Comparison of ENCODE assay signal across 8 cellular contexts in genomic region chr13:74135306-74136088, GRCh38. TPM values are rescaled to one million over a fixed set of nuclear protein-coding genes. Genes with fewer than 3 reads are reported as not detected.
DNase-seq lines count a peak whose midpoint lies in the region; ATAC-seq and TF ChIP-seq lines count a peak whose summit lies in the region.

No MANE protein-coding gene starts in this region.

- WGBS in prostate gland = 0% methylated on average over 23 of the region's 76 CpGs

- peak; percentile 75 for DNase-seq in SK-N-DZ (ENCODE audit: low spot score)
- DNase-seq in adipocyte (ENCODE audit: low read depth) = peak; percentile 87
- DNase-seq in left cardiac atrium = peak; percentile 75
- DNase-seq in prostate gland (ENCODE audit: low spot score) = peak; percentile 35
- no peak for DNase-seq in CD14-positive monocyte (ENCODE audit: low spot score)

- peak; percentile 16 for TF ChIP-seq POLR2A in prostate gland (IDR thresholded peaks at IDR 0.05)

- H3K4me3 ChIP-seq in KMS-11 (IDR thresholded peaks at IDR 0.05; ENCODE audit: insufficient read depth, low read depth, low read length) (no peak overlapping the region), adipocyte (ENCODE audit: low read length) (peak overlapping the region; percentile 96), prostate gland (peak overlapping the region; percentile 77 to 88)

- H3K9me3 ChIP-seq in ES-I3 (ENCODE audit: control insufficient read depth, insufficient read depth, low read length) (no peaks in the 10 kb centered on the region), adipocyte (ENCODE audit: control insufficient read depth, low read length) (no peaks in the 10 kb centered on the region), prostate gland (no peaks in the 10 kb centered on the region)

- no peaks in the 10 kb centered on the region for H3K36me3 Mint-ChIP-seq in CD14-positive monocyte

- H3K4me2 ChIP-seq in KMS-11 = peak overlapping the region; percentile 78

- peaks cover 28 to 35% (median 33%) of the 10 kb centered on the region in 3 donors for H3K27me3 Mint-ChIP-seq in CD14-positive monocyte (ENCODE audit: low read depth in 3 of 3)

- H3K27me3 ChIP-seq in KMS-11 (ENCODE audit: insufficient read depth, low read depth) (no peaks in the 10 kb centered on the region), adipocyte (replicated peaks; ENCODE audit: control insufficient read depth, insufficient read depth, low read length) (no peaks in the 10 kb centered on the region), prostate gland (replicated peaks; ENCODE audit: insufficient read depth) (no peaks in the 10 kb centered on the region)

- H3K4me3 Mint-ChIP-seq in CD14-positive monocyte = no peak overlapping the region

- H4K20me1 ChIP-seq in KMS-11 (ENCODE audit: insufficient read depth) = no peaks in the 10 kb centered on the region

- TF ChIP-seq CTCF in KMS-11 (conservative IDR thresholded peaks at IDR 0.05; ENCODE audit: low read depth, low read length) = no peak
- no peak for TF ChIP-seq CTCF in prostate gland (IDR thresholded peaks at IDR 0.05)
- TF ChIP-seq CTCF in CD14-positive monocyte (IDR thresholded peaks at IDR 0.05) = no peak

- peak overlapping the region; percentile 86 for H3K9ac ChIP-seq in ES-I3 (ENCODE audit: low read depth, low read length)
- peak overlapping the region; percentile 55; the same call in 1 of the 2 replicates for H3K9ac ChIP-seq in KMS-11
- peak overlapping the region; percentile 90 for H3K9ac ChIP-seq in adipocyte (ENCODE audit: low read length)

- intact Hi-C loops in left cardiac atrium (cut with DNase I) (loop anchor here (5.0 to 10.0 kb wide), 2 partner anchors 71 to 152 kb away; no protein-coding TSS in a partner anchor), prostate gland (cut with DNase I) (loop anchor here (5.0 to 10.0 kb wide), 2 partner anchors 152 to 191 kb away; no protein-coding TSS in a partner anchor), CD14-positive monocyte (cut with micrococcal nuclease) (no loop called here)

- peak; percentile 46 for ATAC-seq in GM21737 (IDR thresholded peaks at IDR 0.05; ENCODE audit: unreplicated experiment)
- ATAC-seq in left cardiac atrium = peak; percentile 58 to 72

- H2AFZ ChIP-seq in KMS-11 (ENCODE audit: low read depth) = peak overlapping the region; percentile 94

- H3K9me3 Mint-ChIP-seq in CD14-positive monocyte = peaks cover 0 to 2% (median 2%) of the 10 kb centered on the region in 7 donors

- no peaks in the 10 kb centered on the region for H3K4me1 ChIP-seq in ES-I3 (ENCODE audit: insufficient read depth, low read length)
- H3K4me1 ChIP-seq in KMS-11 (ENCODE audit: low read depth, poor library complexity, severe bottlenecking) = peaks cover 2% of the 10 kb centered on the region
- peaks cover 22% of the 10 kb centered on the region for H3K4me1 ChIP-seq in adipocyte (ENCODE audit: control insufficient read depth, insufficient read depth, low read length)
- no peaks in the 10 kb centered on the region for H3K4me1 ChIP-seq in prostate gland (replicated peaks)

- peaks cover 14% of the 10 kb centered on the region for H3K4me1 Mint-ChIP-seq in CD14-positive monocyte

- H3K27ac Mint-ChIP-seq in CD14-positive monocyte = no peak overlapping the region

- H3K36me3 ChIP-seq in ES-I3 (ENCODE audit: insufficient read depth, low read length) (no peaks in the 10 kb centered on the region), KMS-11 (ENCODE audit: insufficient read depth) (no peaks in the 10 kb centered on the region), adipocyte (ENCODE audit: control insufficient read depth, insufficient read depth, low read length, severe bottlenecking) (no peaks in the 10 kb centered on the region), prostate gland (no peaks in the 10 kb centered on the region)

- H3K79me2 ChIP-seq in KMS-11 (ENCODE audit: insufficient read depth, low read depth) = no peaks in the 10 kb centered on the region

- H3K27ac ChIP-seq in KMS-11 (peak overlapping the region; percentile 30; the same call in 1 of the 2 replicates), prostate gland (peak overlapping the region; percentile 85 to 86)

RNA-seq across cellular contexts. Expression of gene KLF12, which starts 1.3 kb away (rescaled TPM):
- polyA plus RNA-seq in SK-N-DZ (2014; cell fraction: cytosol; rRNA removed) = 10.6 and 11.9 TPM in 2 replicates
- polyA plus RNA-seq in SK-N-DZ (2014; cell fraction: nucleus; rRNA removed) = 16.4 and 19.8 TPM in 2 replicates
- total RNA-seq in left cardiac atrium = 10 to 100 TPM; 13.9 to 14.0 TPM
- 1 to 10 TPM; 2.8 to 9.7 TPM for total RNA-seq in prostate gland
- under 1 TPM; 0.04 to 0.38 TPM for polyA plus RNA-seq in CD14-positive monocyte

Comparison
In these comparisons a context has a peak if more than half of its experiments do, and no peak if none do; other contexts are left out.
1. intact Hi-C loops: an anchor here in left cardiac atrium (5.0 to 10.0 kb wide) and prostate gland (5.0 to 10.0 kb wide); none called in CD14-positive monocyte.